ENCODE assay signal across 1 cellular context in genomic region chr7:108360058-108360800, GRCh38.
TF ChIP-seq lines count a peak whose summit lies in the region.

No MANE protein-coding gene starts in this region.

TF ChIP-seq in A549, 52 proteins besides CTCF, POLR2A, EP300 and RAD21 (continued from another document):
- TF ChIP-seq ZSCAN20 (CRISPR knock-in tag; IDR thresholded peaks at IDR 0.05) (no peak), CBX8 (IDR thresholded peaks at IDR 0.05) (no peak), HOXA7 (CRISPR knock-in tag; IDR thresholded peaks at IDR 0.05) (no peak), HOXB5 (CRISPR knock-in tag; IDR thresholded peaks at IDR 0.05) (no peak), NR3C1 (IDR thresholded peaks at IDR 0.05) (no peak)
- TF ChIP-seq, protein P1, sequence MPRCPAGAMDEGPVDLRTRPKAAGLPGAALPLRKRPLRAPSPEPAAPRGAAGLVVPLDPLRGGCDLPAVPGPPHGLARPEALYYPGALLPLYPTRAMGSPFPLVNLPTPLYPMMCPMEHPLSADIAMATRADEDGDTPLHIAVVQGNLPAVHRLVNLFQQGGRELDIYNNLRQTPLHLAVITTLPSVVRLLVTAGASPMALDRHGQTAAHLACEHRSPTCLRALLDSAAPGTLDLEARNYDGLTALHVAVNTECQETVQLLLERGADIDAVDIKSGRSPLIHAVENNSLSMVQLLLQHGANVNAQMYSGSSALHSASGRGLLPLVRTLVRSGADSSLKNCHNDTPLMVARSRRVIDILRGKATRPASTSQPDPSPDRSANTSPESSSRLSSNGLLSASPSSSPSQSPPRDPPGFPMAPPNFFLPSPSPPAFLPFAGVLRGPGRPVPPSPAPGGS (IDR thresholded peaks at IDR 0.05) = no peak
